1 cellular context compared by ENCODE assay signal in the genomic region with DNA sequence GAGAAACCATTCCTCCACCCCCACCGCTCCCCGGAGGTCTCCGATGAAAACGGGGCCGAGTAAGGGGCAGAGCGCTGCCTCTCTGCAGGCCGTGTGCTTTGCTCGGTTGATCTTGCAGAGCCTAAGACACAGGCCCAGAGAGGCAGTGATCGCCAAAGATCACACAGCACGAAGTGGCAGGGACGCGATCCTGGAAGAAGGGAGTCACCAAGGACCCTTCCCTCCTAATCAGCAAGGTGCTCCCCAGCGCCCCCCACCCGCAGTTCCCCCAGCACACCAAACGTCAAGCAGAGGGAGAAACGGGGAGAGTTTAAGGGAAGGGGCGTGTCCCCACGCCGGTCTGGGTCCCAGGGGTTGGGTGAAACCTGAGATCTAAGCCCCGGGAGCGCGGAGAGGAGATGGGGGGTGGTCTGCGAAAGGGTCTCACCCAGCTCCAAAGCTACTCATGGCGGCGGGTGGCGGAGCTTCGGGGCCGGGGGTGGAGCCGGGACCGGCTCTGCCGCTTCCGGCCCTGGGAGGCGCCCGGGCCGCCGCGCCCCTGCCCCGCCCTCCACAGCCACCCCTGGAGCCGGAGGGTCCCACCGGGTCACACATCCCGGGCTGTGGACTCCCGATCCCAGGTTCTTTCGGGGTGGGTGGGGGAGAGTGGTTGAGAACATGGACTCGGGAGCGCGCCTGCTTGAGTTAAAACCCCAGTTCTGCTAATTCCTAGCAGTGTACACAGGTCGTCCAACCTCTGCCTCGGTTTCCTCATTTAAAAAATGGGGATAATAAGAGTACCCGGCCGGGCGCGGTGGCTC.
TF ChIP-seq lines count a peak whose summit lies in the region.

A gene with protein sequence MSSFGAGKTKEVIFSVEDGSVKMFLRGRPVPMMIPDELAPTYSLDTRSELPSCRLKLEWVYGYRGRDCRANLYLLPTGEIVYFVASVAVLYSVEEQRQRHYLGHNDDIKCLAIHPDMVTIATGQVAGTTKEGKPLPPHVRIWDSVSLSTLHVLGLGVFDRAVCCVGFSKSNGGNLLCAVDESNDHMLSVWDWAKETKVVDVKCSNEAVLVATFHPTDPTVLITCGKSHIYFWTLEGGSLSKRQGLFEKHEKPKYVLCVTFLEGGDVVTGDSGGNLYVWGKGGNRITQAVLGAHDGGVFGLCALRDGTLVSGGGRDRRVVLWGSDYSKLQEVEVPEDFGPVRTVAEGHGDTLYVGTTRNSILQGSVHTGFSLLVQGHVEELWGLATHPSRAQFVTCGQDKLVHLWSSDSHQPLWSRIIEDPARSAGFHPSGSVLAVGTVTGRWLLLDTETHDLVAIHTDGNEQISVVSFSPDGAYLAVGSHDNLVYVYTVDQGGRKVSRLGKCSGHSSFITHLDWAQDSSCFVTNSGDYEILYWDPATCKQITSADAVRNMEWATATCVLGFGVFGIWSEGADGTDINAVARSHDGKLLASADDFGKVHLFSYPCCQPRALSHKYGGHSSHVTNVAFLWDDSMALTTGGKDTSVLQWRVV (minus strand): TSS at position 468 of the 800 bp plus-strand sequence. CDS start 21 bp downstream, at position 447.

TF ChIP-seq in K562, 482 proteins besides CTCF, POLR2A, EP300 and RAD21 (continued from another document and continues in another):
- TF ChIP-seq, protein P1, sequence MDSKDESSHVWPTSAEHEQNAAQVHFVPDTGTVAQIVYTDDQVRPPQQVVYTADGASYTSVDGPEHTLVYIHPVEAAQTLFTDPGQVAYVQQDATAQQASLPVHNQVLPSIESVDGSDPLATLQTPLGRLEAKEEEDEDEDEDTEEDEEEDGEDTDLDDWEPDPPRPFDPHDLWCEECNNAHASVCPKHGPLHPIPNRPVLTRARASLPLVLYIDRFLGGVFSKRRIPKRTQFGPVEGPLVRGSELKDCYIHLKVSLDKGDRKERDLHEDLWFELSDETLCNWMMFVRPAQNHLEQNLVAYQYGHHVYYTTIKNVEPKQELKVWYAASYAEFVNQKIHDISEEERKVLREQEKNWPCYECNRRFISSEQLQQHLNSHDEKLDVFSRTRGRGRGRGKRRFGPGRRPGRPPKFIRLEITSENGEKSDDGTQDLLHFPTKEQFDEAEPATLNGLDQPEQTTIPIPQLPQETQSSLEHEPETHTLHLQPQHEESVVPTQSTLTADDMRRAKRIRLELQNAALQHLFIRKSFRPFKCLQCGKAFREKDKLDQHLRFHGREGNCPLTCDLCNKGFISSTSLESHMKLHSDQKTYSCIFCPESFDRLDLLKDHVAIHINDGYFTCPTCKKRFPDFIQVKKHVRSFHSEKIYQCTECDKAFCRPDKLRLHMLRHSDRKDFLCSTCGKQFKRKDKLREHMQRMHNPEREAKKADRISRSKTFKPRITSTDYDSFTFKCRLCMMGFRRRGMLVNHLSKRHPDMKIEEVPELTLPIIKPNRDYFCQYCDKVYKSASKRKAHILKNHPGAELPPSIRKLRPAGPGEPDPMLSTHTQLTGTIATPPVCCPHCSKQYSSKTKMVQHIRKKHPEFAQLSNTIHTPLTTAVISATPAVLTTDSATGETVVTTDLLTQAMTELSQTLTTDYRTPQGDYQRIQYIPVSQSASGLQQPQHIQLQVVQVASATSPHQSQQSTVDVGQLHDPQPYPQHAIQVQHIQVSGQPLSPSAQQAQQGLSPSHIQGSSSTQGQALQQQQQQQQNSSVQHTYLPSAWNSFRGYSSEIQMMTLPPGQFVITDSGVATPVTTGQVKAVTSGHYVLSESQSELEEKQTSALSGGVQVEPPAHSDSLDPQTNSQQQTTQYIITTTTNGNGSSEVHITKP (IDR thresholded peaks at IDR 0.05; ENCODE audit: partially characterized antibody), result peak; percentile 49
- TF ChIP-seq PML (IDR thresholded peaks at IDR 0.05; ENCODE audit: low read length) (peak; percentile 53; the same call in 1 of the 2 replicates), BCL6 (CRISPR knock-in tag; IDR thresholded peaks at IDR 0.05) (no peak), HMG20A (CRISPR knock-in tag; conservative IDR thresholded peaks at IDR 0.05) (no peak), XRCC3 (IDR thresholded peaks at IDR 0.05) (no peak), NR2C2 (CRISPR knock-in tag; IDR thresholded peaks at IDR 0.05) (no peak), NR2C2 (tag; IDR thresholded peaks at IDR 0.05) (no peak; the same call in 1 of the 2 replicates), MAFG (tag; conservative IDR thresholded peaks at IDR 0.05) (no peak), RBM39 (optimal IDR thresholded peaks at IDR 0.05; ENCODE audit: low read depth, low read length) (no peak), ZNF24 (IDR thresholded peaks at IDR 0.05) (no peak), CCAR2 (IDR thresholded peaks at IDR 0.05; ENCODE audit: low read depth, low read length) (no peak), ATF7 (IDR thresholded peaks at IDR 0.05) (peak; percentile 19; the same call in 1 of the 2 replicates), ZNF41 (CRISPR knock-in tag; conservative IDR thresholded peaks at IDR 0.05) (no peak), PHB2 (IDR thresholded peaks at IDR 0.05; ENCODE audit: low read depth) (no peak), NEUROD1 (IDR thresholded peaks at IDR 0.05; ENCODE audit: borderline replicate concordance, low read depth, low read length, partially characterized antibody) (no peak), TAF15 (IDR thresholded peaks at IDR 0.05; ENCODE audit: low read depth, low read length) (no peak), ZZZ3 (IDR thresholded peaks at IDR 0.05) (no peak), HDAC3 (IDR thresholded peaks at IDR 0.05; ENCODE audit: borderline replicate concordance, partially characterized antibody) (no peak), TAL1 (IDR thresholded peaks at IDR 0.05) (no peak)
- TF ChIP-seq, protein P2, sequence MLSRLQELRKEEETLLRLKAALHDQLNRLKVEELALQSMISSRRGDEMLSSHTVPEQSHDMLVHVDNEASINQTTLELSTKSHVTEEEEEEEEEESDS (CRISPR knock-in tag; IDR thresholded peaks at IDR 0.05), result no peak
- TF ChIP-seq, protein P3, sequence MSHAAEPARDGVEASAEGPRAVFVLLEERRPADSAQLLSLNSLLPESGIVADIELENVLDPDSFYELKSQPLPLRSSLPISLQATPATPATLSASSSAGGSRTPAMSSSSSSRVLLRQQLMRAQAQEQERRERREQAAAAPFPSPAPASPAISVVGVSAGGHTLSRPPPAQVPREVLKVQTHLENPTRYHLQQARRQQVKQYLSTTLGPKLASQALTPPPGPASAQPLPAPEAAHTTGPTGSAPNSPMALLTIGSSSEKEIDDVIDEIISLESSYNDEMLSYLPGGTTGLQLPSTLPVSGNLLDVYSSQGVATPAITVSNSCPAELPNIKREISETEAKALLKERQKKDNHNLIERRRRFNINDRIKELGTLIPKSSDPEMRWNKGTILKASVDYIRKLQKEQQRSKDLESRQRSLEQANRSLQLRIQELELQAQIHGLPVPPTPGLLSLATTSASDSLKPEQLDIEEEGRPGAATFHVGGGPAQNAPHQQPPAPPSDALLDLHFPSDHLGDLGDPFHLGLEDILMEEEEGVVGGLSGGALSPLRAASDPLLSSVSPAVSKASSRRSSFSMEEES (CRISPR knock-in tag; IDR thresholded peaks at IDR 0.05), result no peak
- TF ChIP-seq, protein P4, sequence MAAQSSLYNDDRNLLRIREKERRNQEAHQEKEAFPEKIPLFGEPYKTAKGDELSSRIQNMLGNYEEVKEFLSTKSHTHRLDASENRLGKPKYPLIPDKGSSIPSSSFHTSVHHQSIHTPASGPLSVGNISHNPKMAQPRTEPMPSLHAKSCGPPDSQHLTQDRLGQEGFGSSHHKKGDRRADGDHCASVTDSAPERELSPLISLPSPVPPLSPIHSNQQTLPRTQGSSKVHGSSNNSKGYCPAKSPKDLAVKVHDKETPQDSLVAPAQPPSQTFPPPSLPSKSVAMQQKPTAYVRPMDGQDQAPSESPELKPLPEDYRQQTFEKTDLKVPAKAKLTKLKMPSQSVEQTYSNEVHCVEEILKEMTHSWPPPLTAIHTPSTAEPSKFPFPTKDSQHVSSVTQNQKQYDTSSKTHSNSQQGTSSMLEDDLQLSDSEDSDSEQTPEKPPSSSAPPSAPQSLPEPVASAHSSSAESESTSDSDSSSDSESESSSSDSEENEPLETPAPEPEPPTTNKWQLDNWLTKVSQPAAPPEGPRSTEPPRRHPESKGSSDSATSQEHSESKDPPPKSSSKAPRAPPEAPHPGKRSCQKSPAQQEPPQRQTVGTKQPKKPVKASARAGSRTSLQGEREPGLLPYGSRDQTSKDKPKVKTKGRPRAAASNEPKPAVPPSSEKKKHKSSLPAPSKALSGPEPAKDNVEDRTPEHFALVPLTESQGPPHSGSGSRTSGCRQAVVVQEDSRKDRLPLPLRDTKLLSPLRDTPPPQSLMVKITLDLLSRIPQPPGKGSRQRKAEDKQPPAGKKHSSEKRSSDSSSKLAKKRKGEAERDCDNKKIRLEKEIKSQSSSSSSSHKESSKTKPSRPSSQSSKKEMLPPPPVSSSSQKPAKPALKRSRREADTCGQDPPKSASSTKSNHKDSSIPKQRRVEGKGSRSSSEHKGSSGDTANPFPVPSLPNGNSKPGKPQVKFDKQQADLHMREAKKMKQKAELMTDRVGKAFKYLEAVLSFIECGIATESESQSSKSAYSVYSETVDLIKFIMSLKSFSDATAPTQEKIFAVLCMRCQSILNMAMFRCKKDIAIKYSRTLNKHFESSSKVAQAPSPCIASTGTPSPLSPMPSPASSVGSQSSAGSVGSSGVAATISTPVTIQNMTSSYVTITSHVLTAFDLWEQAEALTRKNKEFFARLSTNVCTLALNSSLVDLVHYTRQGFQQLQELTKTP (IDR thresholded peaks at IDR 0.05; ENCODE audit: low read depth in 1 of 2, partially characterized antibody in 2 of 2), result no peak
- TF ChIP-seq, protein P5, sequence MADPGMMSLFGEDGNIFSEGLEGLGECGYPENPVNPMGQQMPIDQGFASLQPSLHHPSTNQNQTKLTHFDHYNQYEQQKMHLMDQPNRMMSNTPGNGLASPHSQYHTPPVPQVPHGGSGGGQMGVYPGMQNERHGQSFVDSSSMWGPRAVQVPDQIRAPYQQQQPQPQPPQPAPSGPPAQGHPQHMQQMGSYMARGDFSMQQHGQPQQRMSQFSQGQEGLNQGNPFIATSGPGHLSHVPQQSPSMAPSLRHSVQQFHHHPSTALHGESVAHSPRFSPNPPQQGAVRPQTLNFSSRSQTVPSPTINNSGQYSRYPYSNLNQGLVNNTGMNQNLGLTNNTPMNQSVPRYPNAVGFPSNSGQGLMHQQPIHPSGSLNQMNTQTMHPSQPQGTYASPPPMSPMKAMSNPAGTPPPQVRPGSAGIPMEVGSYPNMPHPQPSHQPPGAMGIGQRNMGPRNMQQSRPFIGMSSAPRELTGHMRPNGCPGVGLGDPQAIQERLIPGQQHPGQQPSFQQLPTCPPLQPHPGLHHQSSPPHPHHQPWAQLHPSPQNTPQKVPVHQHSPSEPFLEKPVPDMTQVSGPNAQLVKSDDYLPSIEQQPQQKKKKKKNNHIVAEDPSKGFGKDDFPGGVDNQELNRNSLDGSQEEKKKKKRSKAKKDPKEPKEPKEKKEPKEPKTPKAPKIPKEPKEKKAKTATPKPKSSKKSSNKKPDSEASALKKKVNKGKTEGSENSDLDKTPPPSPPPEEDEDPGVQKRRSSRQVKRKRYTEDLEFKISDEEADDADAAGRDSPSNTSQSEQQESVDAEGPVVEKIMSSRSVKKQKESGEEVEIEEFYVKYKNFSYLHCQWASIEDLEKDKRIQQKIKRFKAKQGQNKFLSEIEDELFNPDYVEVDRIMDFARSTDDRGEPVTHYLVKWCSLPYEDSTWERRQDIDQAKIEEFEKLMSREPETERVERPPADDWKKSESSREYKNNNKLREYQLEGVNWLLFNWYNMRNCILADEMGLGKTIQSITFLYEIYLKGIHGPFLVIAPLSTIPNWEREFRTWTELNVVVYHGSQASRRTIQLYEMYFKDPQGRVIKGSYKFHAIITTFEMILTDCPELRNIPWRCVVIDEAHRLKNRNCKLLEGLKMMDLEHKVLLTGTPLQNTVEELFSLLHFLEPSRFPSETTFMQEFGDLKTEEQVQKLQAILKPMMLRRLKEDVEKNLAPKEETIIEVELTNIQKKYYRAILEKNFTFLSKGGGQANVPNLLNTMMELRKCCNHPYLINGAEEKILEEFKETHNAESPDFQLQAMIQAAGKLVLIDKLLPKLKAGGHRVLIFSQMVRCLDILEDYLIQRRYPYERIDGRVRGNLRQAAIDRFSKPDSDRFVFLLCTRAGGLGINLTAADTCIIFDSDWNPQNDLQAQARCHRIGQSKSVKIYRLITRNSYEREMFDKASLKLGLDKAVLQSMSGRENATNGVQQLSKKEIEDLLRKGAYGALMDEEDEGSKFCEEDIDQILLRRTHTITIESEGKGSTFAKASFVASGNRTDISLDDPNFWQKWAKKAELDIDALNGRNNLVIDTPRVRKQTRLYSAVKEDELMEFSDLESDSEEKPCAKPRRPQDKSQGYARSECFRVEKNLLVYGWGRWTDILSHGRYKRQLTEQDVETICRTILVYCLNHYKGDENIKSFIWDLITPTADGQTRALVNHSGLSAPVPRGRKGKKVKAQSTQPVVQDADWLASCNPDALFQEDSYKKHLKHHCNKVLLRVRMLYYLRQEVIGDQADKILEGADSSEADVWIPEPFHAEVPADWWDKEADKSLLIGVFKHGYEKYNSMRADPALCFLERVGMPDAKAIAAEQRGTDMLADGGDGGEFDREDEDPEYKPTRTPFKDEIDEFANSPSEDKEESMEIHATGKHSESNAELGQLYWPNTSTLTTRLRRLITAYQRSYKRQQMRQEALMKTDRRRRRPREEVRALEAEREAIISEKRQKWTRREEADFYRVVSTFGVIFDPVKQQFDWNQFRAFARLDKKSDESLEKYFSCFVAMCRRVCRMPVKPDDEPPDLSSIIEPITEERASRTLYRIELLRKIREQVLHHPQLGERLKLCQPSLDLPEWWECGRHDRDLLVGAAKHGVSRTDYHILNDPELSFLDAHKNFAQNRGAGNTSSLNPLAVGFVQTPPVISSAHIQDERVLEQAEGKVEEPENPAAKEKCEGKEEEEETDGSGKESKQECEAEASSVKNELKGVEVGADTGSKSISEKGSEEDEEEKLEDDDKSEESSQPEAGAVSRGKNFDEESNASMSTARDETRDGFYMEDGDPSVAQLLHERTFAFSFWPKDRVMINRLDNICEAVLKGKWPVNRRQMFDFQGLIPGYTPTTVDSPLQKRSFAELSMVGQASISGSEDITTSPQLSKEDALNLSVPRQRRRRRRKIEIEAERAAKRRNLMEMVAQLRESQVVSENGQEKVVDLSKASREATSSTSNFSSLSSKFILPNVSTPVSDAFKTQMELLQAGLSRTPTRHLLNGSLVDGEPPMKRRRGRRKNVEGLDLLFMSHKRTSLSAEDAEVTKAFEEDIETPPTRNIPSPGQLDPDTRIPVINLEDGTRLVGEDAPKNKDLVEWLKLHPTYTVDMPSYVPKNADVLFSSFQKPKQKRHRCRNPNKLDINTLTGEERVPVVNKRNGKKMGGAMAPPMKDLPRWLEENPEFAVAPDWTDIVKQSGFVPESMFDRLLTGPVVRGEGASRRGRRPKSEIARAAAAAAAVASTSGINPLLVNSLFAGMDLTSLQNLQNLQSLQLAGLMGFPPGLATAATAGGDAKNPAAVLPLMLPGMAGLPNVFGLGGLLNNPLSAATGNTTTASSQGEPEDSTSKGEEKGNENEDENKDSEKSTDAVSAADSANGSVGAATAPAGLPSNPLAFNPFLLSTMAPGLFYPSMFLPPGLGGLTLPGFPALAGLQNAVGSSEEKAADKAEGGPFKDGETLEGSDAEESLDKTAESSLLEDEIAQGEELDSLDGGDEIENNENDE (IDR thresholded peaks at IDR 0.05; ENCODE audit: low read depth, low read length), result no peak
